Comparison of ENCODE assay signal across 18 cellular contexts in the genomic region with DNA sequence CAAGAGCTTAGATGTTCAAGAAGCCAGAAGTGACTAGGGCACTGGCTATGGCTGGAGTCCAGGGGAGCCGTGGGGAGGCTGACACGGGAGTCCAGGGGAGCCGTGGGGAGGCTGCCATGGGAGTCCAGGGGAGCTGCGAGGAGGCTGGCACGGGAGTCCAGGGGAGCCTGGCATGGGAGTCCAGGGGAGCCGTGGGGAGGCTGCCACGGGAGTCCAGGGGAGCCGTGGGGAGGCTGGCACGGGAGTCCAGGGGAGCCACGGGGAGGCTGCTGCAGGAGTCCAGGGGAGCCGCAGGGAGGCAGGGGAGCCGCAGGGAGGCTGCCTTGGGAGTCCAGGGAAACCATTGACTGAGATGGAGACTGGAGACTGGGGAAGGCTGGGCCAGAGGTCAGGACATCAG.
"Had no signal": no experiment of that assay in that cellular context is flagged by ENCODE, and none has a peak within 500 bp of the region (broad histone marks: within the 10 kb centered on the region; RNA-seq: fewer than 3 reads in every experiment).

No MANE protein-coding gene starts in this region.

- H3K9me3 ChIP-seq: colonic mucosa, tibial artery, upper lobe of right lung had no signal

- H3K27me3 ChIP-seq: colonic mucosa, tibial artery, upper lobe of right lung had no signal

- H3K36me3 ChIP-seq: colonic mucosa, WERI-Rb-1 had no signal

- H3K4me3 Mint-ChIP-seq: activated CD4-positive, alpha-beta memory T cell treated with anti-CD3 and anti-CD28 coated beads for 36 hours; activated CD4-positive, alpha-beta T cell treated with anti-CD3 and anti-CD28 coated beads, Interleukin-2, amount 10 ng/mL, durations not matched to agents 24 days and 14 days; activated T-cell treated with anti-CD3 and anti-CD28 coated beads, Interleukin-2, amount 50 U/mL, for 4 hours; mesothelial cell of epicardium; naive B cell; stimulated activated naive CD8-positive, alpha-beta T cell treated with anti-CD3 and anti-CD28 coated beads, Interleukin-15, Interleukin-2, amounts not matched to agents 100 ng/mL and 50 ng/mL, for 24 hours had no signal

- H3K4me3 ChIP-seq: colonic mucosa, tibial artery, upper lobe of right lung had no signal

- H3K27me3 Mint-ChIP-seq: activated CD4-positive, alpha-beta memory T cell treated with anti-CD3 and anti-CD28 coated beads for 36 hours; activated CD4-positive, alpha-beta T cell treated with anti-CD3 and anti-CD28 coated beads, Interleukin-2, amount 10 ng/mL, durations not matched to agents 24 days and 14 days; naive B cell; stimulated activated naive CD8-positive, alpha-beta T cell treated with anti-CD3 and anti-CD28 coated beads, Interleukin-15, Interleukin-2, amounts not matched to agents 100 ng/mL and 50 ng/mL, for 24 hours had no signal

- H3K4me1 Mint-ChIP-seq: activated CD4-positive, alpha-beta T cell treated with anti-CD3 and anti-CD28 coated beads, Interleukin-2, amount 10 ng/mL, durations not matched to agents 24 days and 14 days; mesothelial cell of epicardium; naive B cell had no signal

- H3K4me1 ChIP-seq: colonic mucosa, tibial artery, upper lobe of right lung had no signal

- ATAC-seq: activated naive CD4-positive, alpha-beta T cell treated with anti-CD3 and anti-CD28 coated beads, Interleukin-2, amount 50 U/mL, for 72 hours; activated T-cell treated with anti-CD3 and anti-CD28 coated beads, Interleukin-2, amount 50 U/mL, for 4 hours; upper lobe of right lung had no signal

- H3K27ac Mint-ChIP-seq: activated CD4-positive, alpha-beta memory T cell treated with anti-CD3 and anti-CD28 coated beads for 36 hours; activated CD4-positive, alpha-beta T cell treated with anti-CD3 and anti-CD28 coated beads, Interleukin-2, amount 10 ng/mL, durations not matched to agents 24 days and 14 days; activated T-helper 2 cell treated with anti-CD3 and anti-CD28 coated beads, Interferon-gamma antibody, Interleukin-2, Interleukin-4, amounts not matched to agents 10 μg/mL and 5 μg/mL and 100 μg/mL, durations not matched to agents 14 hours and 24 hours and 36 hours; mesothelial cell of epicardium; stimulated activated naive CD8-positive, alpha-beta T cell treated with anti-CD3 and anti-CD28 coated beads, Interleukin-15, Interleukin-2, amounts not matched to agents 100 ng/mL and 50 ng/mL, for 24 hours had no signal

- DNase-seq: activated CD4-positive, alpha-beta memory T cell treated with anti-CD3 and anti-CD28 coated beads for 36 hours; activated CD4-positive, alpha-beta T cell treated with anti-CD3 and anti-CD28 coated beads, Interleukin-2, amount 10 ng/mL, durations not matched to agents 24 days and 14 days; activated CD4-positive, CD25-positive, alpha-beta regulatory T cell treated with anti-CD3 and anti-CD28 coated beads, Interleukin-2, amount 50 U/mL, for 72 hours; activated T-cell treated with anti-CD3 and anti-CD28 coated beads, Interleukin-2, amount 50 U/mL, for 4 hours; colonic mucosa; foreskin fibroblast; hippocampal formation; naive B cell; right cardiac atrium; stimulated activated CD4-positive, alpha-beta T cell treated with anti-CD3 and anti-CD28 coated beads, Interleukin-4, amount 100 ng/mL, for 1 hour; T-helper 9 cell; tibial artery had no signal

- H3K27ac ChIP-seq: colonic mucosa, tibial artery, upper lobe of right lung, WERI-Rb-1 had no signal

- H3K36me3 Mint-ChIP-seq: activated naive CD4-positive, alpha-beta T cell treated with anti-CD3 and anti-CD28 coated beads, Interleukin-2, amount 50 U/mL, for 72 hours; naive B cell had no signal
